In genomic region chr6:30748301-30748769, GRCh38 we compare ENCODE assay signal across 14 cellular contexts. TPM values are rescaled to one million over a fixed set of nuclear protein-coding genes. Genes with fewer than 3 reads are reported as not detected.
DNase-seq lines count a peak whose midpoint lies in the region; TF ChIP-seq lines count a peak whose summit lies in the region.
"Had no signal": no experiment of that assay in that cellular context is flagged by ENCODE, and none has a peak within 500 bp of the region (broad histone marks: within the 10 kb centered on the region; RNA-seq: fewer than 3 reads in every experiment).

No MANE protein-coding gene starts in this region.

- H3K4me1 Mint-ChIP-seq in neural crest cell: peaks cover 20% of the 10 kb centered on the region

- H3K4me1 ChIP-seq in ACC112 (ENCODE audit: control insufficient read depth, insufficient read depth, low read length, unreplicated experiment): peaks cover 55% of the 10 kb centered on the region

- peak overlapping the region; percentile 100 for H3K27ac ChIP-seq in ACC112 (ENCODE audit: low read depth, low read length)

- in situ Hi-C loops in GM13977 (cut with MboI; ENCODE audit: low pct_unique_long_range_greater_than_20kb, low sequenced_read_pairs, unreplicated experiment): loop anchor here (10.0 kb wide), 1 partner anchor 66 kb away; no protein-coding TSS in a partner anchor

- H3K36me3 Mint-ChIP-seq in neural crest cell (ENCODE audit: low read depth): no peaks in the 10 kb centered on the region
- H3K36me3 Mint-ChIP-seq: naive B cell had no signal

- H3K4me3 ChIP-seq in ACC112 (ENCODE audit: low read depth, low read length) (no peak overlapping the region), LNCaP clone FGC (ENCODE audit: low read depth, low read length) (no peak overlapping the region)

- peak overlapping the region; percentile 36 for H3K27ac Mint-ChIP-seq in neural crest cell (ENCODE audit: unreplicated experiment)

- peak; percentile 41 for DNase-seq in LNCaP clone FGC (ENCODE audit: low read depth)
- DNase-seq in dermis blood vessel endothelial cell: peak; percentile 96
- no peak for DNase-seq in neural crest cell (ENCODE audit: low read depth, low spot score)
- no peak for DNase-seq in NOMO-1 treated with DMSO at 0.1 percent for 48 hours (lab: John Stamatoyannopoulos, UW; ENCODE audit: unreplicated experiment)
- DNase-seq in RKO (ENCODE audit: low spot score): no peak
- no peak for DNase-seq in GM13977 (ENCODE audit: low spot score)
- DNase-seq in NCI-H1930 (lab: John Stamatoyannopoulos, UW): no peak
- DNase-seq: activated CD4-positive, alpha-beta T cell treated with anti-CD3 and anti-CD28 coated beads for 1 hour; C1 segment of cervical spinal cord; effector CD4-positive, alpha-beta T cell; naive B cell; SHP77 had no signal

- peaks cover 10% of the 10 kb centered on the region for H3K79me2 ChIP-seq in ACC112 (ENCODE audit: control insufficient read depth, insufficient read depth, low read length, unreplicated experiment)

- H3K27me3 Mint-ChIP-seq in neural crest cell (ENCODE audit: low read depth): peaks cover 11% of the 10 kb centered on the region

- H2AFZ ChIP-seq in ACC112 (ENCODE audit: low read length, unreplicated experiment): peak overlapping the region; percentile 72

- no peak for TF ChIP-seq CTCF in LNCaP clone FGC (IDR thresholded peaks at IDR 0.05; ENCODE audit: control insufficient read depth, extremely low read depth, insufficient read depth)
- TF ChIP-seq CTCF in neural crest cell (conservative IDR thresholded peaks at IDR 0.05): no peak
- no peak for TF ChIP-seq CTCF in GM13977 (IDR thresholded peaks at IDR 0.05; ENCODE audit: extremely low read depth, insufficient read depth, missing control alignments)

- H3K27me3 ChIP-seq in ACC112 (ENCODE audit: insufficient read depth, low read length): no peaks in the 10 kb centered on the region

- H3K36me3 ChIP-seq in ACC112 (ENCODE audit: insufficient read depth, low read length): peaks cover 8% of the 10 kb centered on the region; the same call in 1 of the 2 replicates

- no peaks in the 10 kb centered on the region for H3K9me3 Mint-ChIP-seq in neural crest cell
- H3K9me3 Mint-ChIP-seq: activated naive CD4-positive, alpha-beta T cell treated with anti-CD3 and anti-CD28 coated beads, Interleukin-2, amount 50 U/mL, for 72 hours; naive B cell had no signal

- no peak overlapping the region for H3K4me3 Mint-ChIP-seq in neural crest cell
- H3K4me3 Mint-ChIP-seq: naive B cell had no signal

RNA-seq across cellular contexts. Expression of gene IER3, which starts 4.0 kb away (rescaled TPM):
- 74.4 and 134 TPM in 2 replicates for total RNA-seq in dermis blood vessel endothelial cell
- 4.8 and 6.3 TPM in 2 replicates for total RNA-seq in neural crest cell

RNA-seq across cellular contexts. Expression of gene FLOT1, which starts 5.8 kb away (rescaled TPM):
- total RNA-seq in dermis blood vessel endothelial cell: 71.5 and 124 TPM in 2 replicates
- 100 and 106 TPM in 2 replicates for total RNA-seq in neural crest cell

RNA-seq across cellular contexts. Expression of gene TUBB, which starts 28.2 kb away (rescaled TPM):
- total RNA-seq in dermis blood vessel endothelial cell (301 and 692 TPM in 2 replicates), neural crest cell (1,986 and 2,086 TPM in 2 replicates)

RNA-seq across cellular contexts. Expression of gene MDC1, which starts 31.3 kb away (rescaled TPM):
- 6.3 and 12.5 TPM in 2 replicates for total RNA-seq in dermis blood vessel endothelial cell
- total RNA-seq in neural crest cell: 104 and 107 TPM in 2 replicates

RNA-seq across cellular contexts. Expression of gene NRM, which starts 57.6 kb away (rescaled TPM):
- total RNA-seq in dermis blood vessel endothelial cell (3.1 and 4.6 TPM in 2 replicates), neural crest cell (66.5 and 69.2 TPM in 2 replicates)

Comparison
In these comparisons a context has a peak if more than half of its experiments do, and no peak if none do; other contexts are left out.
1. DNase-seq: peak in LNCaP clone FGC (single experiment) and dermis blood vessel endothelial cell (single experiment); none in neural crest cell (single experiment), NOMO-1 treated with DMSO at 0.1 percent for 48 hours (single experiment), RKO (single experiment), GM13977 (single experiment) and NCI-H1930 (0 of 2).
2. RNA of gene IER3, which starts 4.0 kb away (total RNA-seq): 74.4 to 134 TPM in dermis blood vessel endothelial cell; 4.8 to 6.3 TPM in neural crest cell; every median in the first group is over 10 times any median in the second.